ENCODE assay signal across 8 cellular contexts in genomic region chr3:160707187-160707789, GRCh38. TPM values are rescaled to one million over a fixed set of nuclear protein-coding genes. Genes with fewer than 3 reads are reported as not detected.
DNase-seq lines count a peak whose midpoint lies in the region; ATAC-seq and TF ChIP-seq lines count a peak whose summit lies in the region.

No MANE protein-coding gene starts in this region.

- TF ChIP-seq CTCF in GM20000 (IDR thresholded peaks at IDR 0.05; ENCODE audit: extremely low read depth, missing control alignments): no peak

- ATAC-seq in memory B cell (ENCODE audit: low read depth) (peak; percentile 65), HG03196 (IDR thresholded peaks at IDR 0.05; ENCODE audit: unreplicated experiment) (no peak)

- no peaks in the 10 kb centered on the region for H3K27me3 ChIP-seq in SJCRH30

- no peak overlapping the region for H3K27ac Mint-ChIP-seq in memory B cell

- no peaks in the 10 kb centered on the region for H3K4me1 Mint-ChIP-seq in memory B cell

- no peaks in the 10 kb centered on the region for H3K36me3 Mint-ChIP-seq in memory B cell

- H3K4me3 Mint-ChIP-seq in memory B cell: no peak overlapping the region

- no peaks in the 10 kb centered on the region for H3K4me1 ChIP-seq in SJCRH30

- no peaks in the 10 kb centered on the region for H3K9me3 ChIP-seq in SJCRH30 (replicated peaks)

- no peak overlapping the region for H3K4me3 ChIP-seq in SJCRH30

- no peak overlapping the region for H3K27ac ChIP-seq in SJCRH30

- DNase-seq in DMS153 (lab: John Stamatoyannopoulos, UW): peak; percentile 44
- DNase-seq in GM20000 (ENCODE audit: low spot score): peak; percentile 38
- DNase-seq in MV-4-11 (lab: John Stamatoyannopoulos, UW): peak; percentile 42
- peak; percentile 11 to 67 for DNase-seq in SJCRH30
- peak; percentile 68 for DNase-seq in dermis blood vessel endothelial cell
- peak; percentile 14 to 34 for DNase-seq in memory B cell (ENCODE audit: low spot score in 2 of 2)
- no peak for DNase-seq in islet precursor cell

- H3K9me3 Mint-ChIP-seq in memory B cell: no peaks in the 10 kb centered on the region

- H3K27me3 Mint-ChIP-seq in memory B cell: peaks cover 5% of the 10 kb centered on the region

- no peaks in the 10 kb centered on the region for H3K36me3 ChIP-seq in SJCRH30

RNA-seq across cellular contexts. Expression of gene ARL14, which starts 30.3 kb away (rescaled TPM):
- total RNA-seq in SJCRH30 (2014; rRNA removed; shearing (Covaris generic)): not detected in 2 replicates
- not detected in 2 replicates for total RNA-seq in dermis blood vessel endothelial cell

RNA-seq across cellular contexts. Expression of gene PPM1L, which starts 48.7 kb away (rescaled TPM):
- 4.2 and 4.4 TPM in 2 replicates for total RNA-seq in SJCRH30 (2014; rRNA removed; shearing (Covaris generic))
- 1.0 and 2.1 TPM in 2 replicates for total RNA-seq in dermis blood vessel endothelial cell
